In genomic region chr3:184334470-184335158, GRCh38 we compare ENCODE assay signal across 8 cellular contexts. TPM values are rescaled to one million over a fixed set of nuclear protein-coding genes. Genes with fewer than 3 reads are reported as not detected.
DNase-seq lines count a peak whose midpoint lies in the region; ATAC-seq and TF ChIP-seq lines count a peak whose summit lies in the region.

No MANE protein-coding gene starts in this region.

- DNase-seq in GM23338 (ENCODE audit: low spot score) (no peak), naive B cell (no peak), NCI-H1694 (lab: John Stamatoyannopoulos, UW) (no peak)
- DNase-seq in T-helper 2 cell treated with Interferon-gamma antibody and Interleukin-4, amounts not matched to agents 5 μg/mL and 100 μg/mL, for 36 hours (ENCODE audit: low spot score), result peak; percentile 67
- DNase-seq in central memory CD8-positive, alpha-beta T cell (ENCODE audit: low spot score in 2 of 2), result no peak

- peaks cover 59% of the 10 kb centered on the region for H3K36me3 Mint-ChIP-seq in GM23338 (ENCODE audit: low read depth)
- H3K36me3 Mint-ChIP-seq in T-helper 2 cell treated with Interferon-gamma antibody and Interleukin-4, amounts not matched to agents 5 μg/mL and 100 μg/mL, for 36 hours (ENCODE audit: low read depth), result peaks cover 47% of the 10 kb centered on the region
- H3K36me3 Mint-ChIP-seq in central memory CD8-positive, alpha-beta T cell (ENCODE audit: insufficient read depth), result peaks cover 55% of the 10 kb centered on the region
- H3K36me3 Mint-ChIP-seq in naive B cell, result peaks cover 0 to 24% of the 10 kb centered on the region in 2 donors

- H2AFZ ChIP-seq in GM23338, result no peak overlapping the region

- H3K27ac ChIP-seq in GM23338 (ENCODE audit: low read depth), result peak overlapping the region; percentile 98

- no peaks in the 10 kb centered on the region for H3K27me3 ChIP-seq in GM23338 (ENCODE audit: insufficient read depth)

- H3K27ac Mint-ChIP-seq in GM23338 (peak overlapping the region; percentile 38; the same call in 1 of the 2 replicates), naive B cell (peak overlapping the region; percentile 70 to 98 (median 92))
- peak overlapping the region; percentile 80 for H3K27ac Mint-ChIP-seq in T-helper 2 cell treated with Interferon-gamma antibody and Interleukin-4, amounts not matched to agents 5 μg/mL and 100 μg/mL, for 36 hours
- H3K27ac Mint-ChIP-seq in central memory CD8-positive, alpha-beta T cell (ENCODE audit: low read depth), result peak overlapping the region; percentile 74

- H3K4me3 Mint-ChIP-seq in GM23338 (no peak overlapping the region), naive B cell (peak overlapping the region in 7 of 8 donors; percentile 22 to 95 (median 67))
- H3K4me3 Mint-ChIP-seq in T-helper 2 cell treated with Interferon-gamma antibody and Interleukin-4, amounts not matched to agents 5 μg/mL and 100 μg/mL, for 36 hours, result peak overlapping the region; percentile 37
- H3K4me3 Mint-ChIP-seq in central memory CD8-positive, alpha-beta T cell, result peak overlapping the region; percentile 83

- H3K4me1 ChIP-seq in GM23338 (ENCODE audit: insufficient read depth), result peaks cover 27% of the 10 kb centered on the region

- no peaks in the 10 kb centered on the region for H3K9me2 ChIP-seq in GM23338 (ENCODE audit: insufficient read depth)

- ATAC-seq in GM23338 (no peak), naive B cell (ENCODE audit: low read depth in 2 of 2) (no peak), GM21515 (IDR thresholded peaks at IDR 0.05; ENCODE audit: unreplicated experiment) (no peak), HG03378 (IDR thresholded peaks at IDR 0.05; ENCODE audit: unreplicated experiment) (no peak), HG02678 (IDR thresholded peaks at IDR 0.05; ENCODE audit: unreplicated experiment) (no peak)
- ATAC-seq in central memory CD8-positive, alpha-beta T cell (replicated peaks; ENCODE audit: extremely low read depth, poor library complexity, severe bottlenecking), result peak; percentile 35

- peaks cover 3% of the 10 kb centered on the region; the same call in 1 of the 3 replicates for H3K9me3 Mint-ChIP-seq in GM23338
- H3K9me3 Mint-ChIP-seq in T-helper 2 cell treated with Interferon-gamma antibody and Interleukin-4, amounts not matched to agents 5 μg/mL and 100 μg/mL, for 36 hours, result no peaks in the 10 kb centered on the region
- no peaks in the 10 kb centered on the region for H3K9me3 Mint-ChIP-seq in central memory CD8-positive, alpha-beta T cell
- no peaks in the 10 kb centered on the region for H3K9me3 Mint-ChIP-seq in naive B cell

- H3K4me2 ChIP-seq in GM23338, result no peak overlapping the region

- peaks cover 52% of the 10 kb centered on the region for H4K20me1 ChIP-seq in GM23338 (replicated peaks; ENCODE audit: insufficient read depth)

- H3K4me3 ChIP-seq in GM23338, result peak overlapping the region; percentile 86; the same call in 1 of the 2 replicates

- peaks cover 32% of the 10 kb centered on the region for H3K79me2 ChIP-seq in GM23338 (replicated peaks; ENCODE audit: insufficient read depth)

- H3K4me1 Mint-ChIP-seq in GM23338, result peaks cover 32% of the 10 kb centered on the region
- H3K4me1 Mint-ChIP-seq in T-helper 2 cell treated with Interferon-gamma antibody and Interleukin-4, amounts not matched to agents 5 μg/mL and 100 μg/mL, for 36 hours (ENCODE audit: low read depth), result peaks cover 49% of the 10 kb centered on the region
- H3K4me1 Mint-ChIP-seq in central memory CD8-positive, alpha-beta T cell, result peaks cover 47% of the 10 kb centered on the region
- peaks cover 28 to 31% (median 29%) of the 10 kb centered on the region in 3 donors for H3K4me1 Mint-ChIP-seq in naive B cell

- H3F3A ChIP-seq in GM23338 (replicated peaks; ENCODE audit: low read depth), result peaks cover 62% of the 10 kb centered on the region

- H3K27me3 Mint-ChIP-seq in GM23338 (ENCODE audit: insufficient read depth, low read depth, poor library complexity) (peaks cover 36% of the 10 kb centered on the region), naive B cell (peaks cover 0 to 18% (median 0%) of the 10 kb centered on the region in 3 donors)
- H3K27me3 Mint-ChIP-seq in T-helper 2 cell treated with Interferon-gamma antibody and Interleukin-4, amounts not matched to agents 5 μg/mL and 100 μg/mL, for 36 hours (ENCODE audit: low read depth), result no peaks in the 10 kb centered on the region
- H3K27me3 Mint-ChIP-seq in central memory CD8-positive, alpha-beta T cell, result no peaks in the 10 kb centered on the region

- H3K36me3 ChIP-seq in GM23338 (ENCODE audit: insufficient read depth), result peaks cover 39% of the 10 kb centered on the region

- TF ChIP-seq CTCF in GM23338 (conservative IDR thresholded peaks at IDR 0.05; ENCODE audit: low read depth in 2 of 2), result no peak

TF ChIP-seq in GM23338, 12 proteins besides CTCF, POLR2A, EP300 and RAD21:
- TF ChIP-seq, protein P1, sequence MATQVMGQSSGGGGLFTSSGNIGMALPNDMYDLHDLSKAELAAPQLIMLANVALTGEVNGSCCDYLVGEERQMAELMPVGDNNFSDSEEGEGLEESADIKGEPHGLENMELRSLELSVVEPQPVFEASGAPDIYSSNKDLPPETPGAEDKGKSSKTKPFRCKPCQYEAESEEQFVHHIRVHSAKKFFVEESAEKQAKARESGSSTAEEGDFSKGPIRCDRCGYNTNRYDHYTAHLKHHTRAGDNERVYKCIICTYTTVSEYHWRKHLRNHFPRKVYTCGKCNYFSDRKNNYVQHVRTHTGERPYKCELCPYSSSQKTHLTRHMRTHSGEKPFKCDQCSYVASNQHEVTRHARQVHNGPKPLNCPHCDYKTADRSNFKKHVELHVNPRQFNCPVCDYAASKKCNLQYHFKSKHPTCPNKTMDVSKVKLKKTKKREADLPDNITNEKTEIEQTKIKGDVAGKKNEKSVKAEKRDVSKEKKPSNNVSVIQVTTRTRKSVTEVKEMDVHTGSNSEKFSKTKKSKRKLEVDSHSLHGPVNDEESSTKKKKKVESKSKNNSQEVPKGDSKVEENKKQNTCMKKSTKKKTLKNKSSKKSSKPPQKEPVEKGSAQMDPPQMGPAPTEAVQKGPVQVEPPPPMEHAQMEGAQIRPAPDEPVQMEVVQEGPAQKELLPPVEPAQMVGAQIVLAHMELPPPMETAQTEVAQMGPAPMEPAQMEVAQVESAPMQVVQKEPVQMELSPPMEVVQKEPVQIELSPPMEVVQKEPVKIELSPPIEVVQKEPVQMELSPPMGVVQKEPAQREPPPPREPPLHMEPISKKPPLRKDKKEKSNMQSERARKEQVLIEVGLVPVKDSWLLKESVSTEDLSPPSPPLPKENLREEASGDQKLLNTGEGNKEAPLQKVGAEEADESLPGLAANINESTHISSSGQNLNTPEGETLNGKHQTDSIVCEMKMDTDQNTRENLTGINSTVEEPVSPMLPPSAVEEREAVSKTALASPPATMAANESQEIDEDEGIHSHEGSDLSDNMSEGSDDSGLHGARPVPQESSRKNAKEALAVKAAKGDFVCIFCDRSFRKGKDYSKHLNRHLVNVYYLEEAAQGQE (IDR thresholded peaks at IDR 0.05; ENCODE audit: unreplicated experiment), result no peak
- TF ChIP-seq CREB1 (CRISPR knock-in tag; IDR thresholded peaks at IDR 0.05; ENCODE audit: low read depth) (no peak), EZH2phosphoT487 (IDR thresholded peaks at IDR 0.05; ENCODE audit: unreplicated experiment) (no peak)

RNA-seq across cellular contexts. Expression of gene FAM131A, which starts 2.8 kb away (rescaled TPM):
- 14.8 and 31.8 TPM in 2 replicates for total RNA-seq in GM23338 (2014; rRNA removed; shearing (Covaris generic))
- polyA plus RNA-seq in GM23338 (2016; fragmentation: Nextera tagmentation; extraction: Ambion mirVana) (6.7 and 9.6 TPM in 2 replicates), naive B cell (ENCODE audit: low read depth in 6 of 6) (1 to 10 TPM; 3.6 to 8.5 (median 4.1) TPM)

RNA-seq across cellular contexts. Expression of gene EIF4G1, which starts 20.2 kb away (rescaled TPM):
- total RNA-seq in GM23338 (2014; rRNA removed; shearing (Covaris generic)), result 552 and 565 TPM in 2 replicates
- polyA plus RNA-seq in GM23338 (2016; fragmentation: Nextera tagmentation; extraction: Ambion mirVana) (227 and 239 TPM in 2 replicates), naive B cell (ENCODE audit: low read depth in 6 of 6) (10 to 100 TPM in 5 of 6 donors, 1 to 10 TPM in 1; 6.4 to 30.0 (median 14.1) TPM)

RNA-seq across cellular contexts. Expression of gene CLCN2, which starts 26.8 kb away (rescaled TPM):
- 9.2 and 10.7 TPM in 2 replicates for total RNA-seq in GM23338 (2014; rRNA removed; shearing (Covaris generic))
- 5.4 and 7.0 TPM in 2 replicates for polyA plus RNA-seq in GM23338 (2016; fragmentation: Nextera tagmentation; extraction: Ambion mirVana)
- 1 to 10 TPM in 3 of 6 donors, under 1 TPM in 1, not detected in 2; 0.35 to 1.8 (median 1.3) TPM for polyA plus RNA-seq in naive B cell (ENCODE audit: low read depth in 6 of 6)

RNA-seq across cellular contexts. Expression of gene POLR2H, which starts 26.9 kb away (rescaled TPM):
- total RNA-seq in GM23338 (2014; rRNA removed; shearing (Covaris generic)), result 182 and 199 TPM in 2 replicates
- 190 and 205 TPM in 2 replicates for polyA plus RNA-seq in GM23338 (2016; fragmentation: Nextera tagmentation; extraction: Ambion mirVana)
- 10 to 100 TPM; 34.4 to 61.0 (median 49.1) TPM for polyA plus RNA-seq in naive B cell (ENCODE audit: low read depth in 6 of 6)

RNA-seq across cellular contexts. Expression of gene PSMD2, which starts 35.6 kb away (rescaled TPM):
- 328 and 507 TPM in 2 replicates for total RNA-seq in GM23338 (2014; rRNA removed; shearing (Covaris generic))
- polyA plus RNA-seq in GM23338 (2016; fragmentation: Nextera tagmentation; extraction: Ambion mirVana), result 101 and 117 TPM in 2 replicates
- 100 to 1,000 TPM; 144 to 190 (median 160) TPM for polyA plus RNA-seq in naive B cell (ENCODE audit: low read depth in 6 of 6)

Comparison
In these comparisons a context has a peak if more than half of its experiments do, and no peak if none do; other contexts are left out.
1. H3K27ac Mint-ChIP-seq: peak in every context shown above with its lines; median percentile 92 in naive B cell; 80 in T-helper 2 cell treated with Interferon-gamma antibody and Interleukin-4, amounts not matched to agents 5 μg/mL and 100 μg/mL, for 36 hours; 74 in central memory CD8-positive, alpha-beta T cell; 38 in GM23338.